In genomic region chr1:54285815-54286214, GRCh38 we compare ENCODE assay signal across 13 cellular contexts.
A peak's percentile ranks its signal among the peaks of the same experiment; 100 is the strongest.
DNase-seq lines count a peak whose midpoint lies in the region; ATAC-seq and TF ChIP-seq lines count a peak whose summit lies in the region.
"Had no signal": no experiment of that assay in that cellular context is flagged by ENCODE, and none has a peak within 500 bp of the region (broad histone marks: within the 10 kb centered on the region; RNA-seq: fewer than 3 reads in every experiment).

No MANE protein-coding gene starts in this region.

- peak overlapping the region; percentile 75 to 77 for H3K4me3 Mint-ChIP-seq in activated T-cell treated with anti-CD3 and anti-CD28 coated beads, Interleukin-2, amount 50 U/mL, for 72 hours
- no peak overlapping the region for H3K4me3 Mint-ChIP-seq in mesothelial cell of epicardium

- H3K27ac Mint-ChIP-seq in activated T-cell treated with anti-CD3 and anti-CD28 coated beads, Interleukin-2, amount 50 U/mL, for 72 hours: peak overlapping the region; percentile 55
- peak overlapping the region; percentile 84 to 97 for H3K27ac Mint-ChIP-seq in activated naive CD4-positive, alpha-beta T cell treated with anti-CD3 and anti-CD28 coated beads, Interleukin-2, amount 50 U/mL, for 72 hours
- H3K27ac Mint-ChIP-seq in mesothelial cell of epicardium: peak overlapping the region; percentile 50

- TF ChIP-seq POLR2A in transverse colon (IDR thresholded peaks at IDR 0.05): no peak

- in situ Hi-C loops in transverse colon (cut with MboI; ENCODE audit: low pct_ligation_motif_present in 1 of 4, low pct_unique_long_range_greater_than_20kb in 1 of 4, low sequenced_read_pairs in 3 of 4): no loop called here

- no peak for TF ChIP-seq EP300 in transverse colon (IDR thresholded peaks at IDR 0.05; ENCODE audit: low read depth)

- no peaks in the 10 kb centered on the region for H3K27me3 Mint-ChIP-seq in activated T-cell treated with anti-CD3 and anti-CD28 coated beads, Interleukin-2, amount 50 U/mL, for 72 hours (ENCODE audit: low read depth)
- no peaks in the 10 kb centered on the region for H3K27me3 Mint-ChIP-seq in mesothelial cell of epicardium (ENCODE audit: low read depth)

- WGBS in transverse colon (ENCODE audit: low coverage in 1 of 2), 2 donors: 82 to 84% methylated on average over 2 to 5 of the region's 5 CpGs

- ATAC-seq in activated T-cell treated with anti-CD3 and anti-CD28 coated beads, Interleukin-2, amount 50 U/mL, for 72 hours (replicated peaks in 1 of 2): no peak
- ATAC-seq in activated naive CD4-positive, alpha-beta T cell treated with anti-CD3 and anti-CD28 coated beads, Interleukin-2, amount 50 U/mL, for 72 hours: no peak
- ATAC-seq in GM19351 (IDR thresholded peaks at IDR 0.05; ENCODE audit: unreplicated experiment): no peak
- ATAC-seq: GM12878 had no signal

- intact Hi-C loops in transverse colon (cut with DNase I; ENCODE audit: low total_unique reads): no loop called here

- TF ChIP-seq CTCF in mesothelial cell of epicardium (IDR thresholded peaks at IDR 0.05; ENCODE audit: unreplicated experiment) (no peak), transverse colon (IDR thresholded peaks at IDR 0.05) (no peak)

- no peak for DNase-seq in activated T-cell treated with anti-CD3 and anti-CD28 coated beads, Interleukin-2, amount 50 U/mL, for 72 hours
- DNase-seq in activated T-cell treated with anti-CD3 and anti-CD28 coated beads, Interleukin-2, amount 50 U/mL, for 48 hours: no peak
- DNase-seq in activated naive CD4-positive, alpha-beta T cell treated with anti-CD3 and anti-CD28 coated beads, Interleukin-2, amount 50 U/mL, for 72 hours (ENCODE audit: low spot score in 2 of 2): no peak
- DNase-seq in mesothelial cell of epicardium (ENCODE audit: low spot score in 2 of 2, unreplicated experiment in 2 of 2) (no peak), transverse colon (no peak), NCI-H146 (lab: John Stamatoyannopoulos, UW) (no peak)
- no peak for DNase-seq in activated effector memory CD4-positive, alpha-beta T cell treated with Interleukin-2 at 50 U/mL for 16 hours
- DNase-seq: brain microvascular endothelial cell, DMS79 treated with DMSO at 0.1 percent for 48 hours, NCI-H2227 treated with DMSO at 0.1 percent for 48 hours, small intestine had no signal

- H3K9me3 ChIP-seq in transverse colon: no peaks in the 10 kb centered on the region

- H3K27ac ChIP-seq in transverse colon: peak overlapping the region; percentile 5 to 80 (median 76)
- H3K27ac ChIP-seq: brain microvascular endothelial cell had no signal

- peaks cover 85% of the 10 kb centered on the region for H3K4me1 Mint-ChIP-seq in activated T-cell treated with anti-CD3 and anti-CD28 coated beads, Interleukin-2, amount 50 U/mL, for 72 hours (ENCODE audit: low read depth)
- H3K4me1 Mint-ChIP-seq in mesothelial cell of epicardium: peaks cover 67% of the 10 kb centered on the region

- H3K27me3 ChIP-seq in transverse colon: no peaks in the 10 kb centered on the region
- H3K27me3 ChIP-seq: brain microvascular endothelial cell had no signal

- no peaks in the 10 kb centered on the region for H3K9me3 Mint-ChIP-seq in activated T-cell treated with anti-CD3 and anti-CD28 coated beads, Interleukin-2, amount 50 U/mL, for 72 hours
- H3K9me3 Mint-ChIP-seq in activated naive CD4-positive, alpha-beta T cell treated with anti-CD3 and anti-CD28 coated beads, Interleukin-2, amount 50 U/mL, for 72 hours: no peaks in the 10 kb centered on the region
- H3K9me3 Mint-ChIP-seq in mesothelial cell of epicardium: no peaks in the 10 kb centered on the region

- H3K36me3 ChIP-seq in transverse colon: no peaks in the 10 kb centered on the region
- H3K36me3 ChIP-seq: brain microvascular endothelial cell had no signal

- H3K4me1 ChIP-seq in transverse colon: peaks cover 50 to 72% (median 56%) of the 10 kb centered on the region in 4 donors

- H3K36me3 Mint-ChIP-seq in activated T-cell treated with anti-CD3 and anti-CD28 coated beads, Interleukin-2, amount 50 U/mL, for 72 hours (ENCODE audit: insufficient read depth in 2 of 2): no peaks in the 10 kb centered on the region
- peaks cover 0 to 5% of the 10 kb centered on the region in 2 donors for H3K36me3 Mint-ChIP-seq in activated naive CD4-positive, alpha-beta T cell treated with anti-CD3 and anti-CD28 coated beads, Interleukin-2, amount 50 U/mL, for 72 hours
- H3K36me3 Mint-ChIP-seq in mesothelial cell of epicardium: peaks cover under 1% of the 10 kb centered on the region

- no peak overlapping the region for H3K4me3 ChIP-seq in transverse colon
- H3K4me3 ChIP-seq: GM12878 had no signal
